In genomic region chr1:221203224-221204054, GRCh38 we compare ENCODE assay signal across 8 cellular contexts.
DNase-seq lines count a peak whose midpoint lies in the region; ATAC-seq and TF ChIP-seq lines count a peak whose summit lies in the region.

No MANE protein-coding gene starts in this region.

- H2AK5ac ChIP-seq in IMR-90 (ENCODE audit: low read depth, low read length), result no peak overlapping the region

- no peak for TF ChIP-seq POLR2A in IMR-90 (IDR thresholded peaks at IDR 0.05; ENCODE audit: low read depth, low read length)

- H4K91ac ChIP-seq in IMR-90 (ENCODE audit: insufficient read depth, low read depth, low read length), result no peak overlapping the region

- no peaks in the 10 kb centered on the region for H3K36me3 ChIP-seq in CD4-positive, alpha-beta memory T cell (ENCODE audit: insufficient read depth, low read length)
- H3K36me3 ChIP-seq in IMR-90 (ENCODE audit: control insufficient read depth, insufficient read depth, low read length) (no peaks in the 10 kb centered on the region), upper lobe of right lung (no peaks in the 10 kb centered on the region)

- no peak overlapping the region for H2BK5ac ChIP-seq in IMR-90 (ENCODE audit: low read depth, low read length, poor library complexity, severe bottlenecking)

- H3K27me3 ChIP-seq in CD4-positive, alpha-beta memory T cell (ENCODE audit: insufficient read depth, low read length), result no peaks in the 10 kb centered on the region
- no peaks in the 10 kb centered on the region for H3K27me3 ChIP-seq in IMR-90 (ENCODE audit: control insufficient read depth, insufficient read depth, low read length)
- no peaks in the 10 kb centered on the region for H3K27me3 ChIP-seq in upper lobe of right lung

- no peak overlapping the region for H4K5ac ChIP-seq in IMR-90 (ENCODE audit: low read depth, low read length)

- peak in 4 of 5 donors; percentile 19 to 34 (median 33) for DNase-seq in CD4-positive, alpha-beta memory T cell
- peak; percentile 74 for DNase-seq in IMR-90
- DNase-seq in SHP77 treated with DMSO at 0.1 percent for 48 hours (lab: John Stamatoyannopoulos, UW), result peak; percentile 16
- peak; percentile 84 for DNase-seq in activated naive CD4-positive, alpha-beta T cell treated with anti-CD3 and anti-CD28 coated beads for 36 hours
- DNase-seq in Right ventricle myocardium superior, result peak; percentile 82
- DNase-seq in posterior cingulate gyrus, result peak; percentile 29 to 93 (median 77)
- DNase-seq in upper lobe of right lung, result peak; percentile 73

- POLR2A ChIA-PET in CD4-positive, alpha-beta memory T cell (lab: Charles Lee; ENCODE audit: partially characterized antibody), result no interaction called here
- POLR2A ChIA-PET in IMR-90 (lab: Charles Lee; ENCODE audit: unreplicated experiment), result interaction anchor here (0.6 kb wide), 1 partner anchor 320 kb away, joined by 9 read pairs; no protein-coding TSS in a partner anchor

- no peak overlapping the region for H3K4me3 Mint-ChIP-seq in CD4-positive, alpha-beta memory T cell
- no peak overlapping the region for H3K4me3 Mint-ChIP-seq in activated naive CD4-positive, alpha-beta T cell treated with anti-CD3 and anti-CD28 coated beads for 36 hours

- no peaks in the 10 kb centered on the region for H3K4me1 ChIP-seq in CD4-positive, alpha-beta memory T cell (ENCODE audit: insufficient read depth, low read length)
- H3K4me1 ChIP-seq in IMR-90 (ENCODE audit: control insufficient read depth, insufficient read depth, low read length) (no peaks in the 10 kb centered on the region), upper lobe of right lung (no peaks in the 10 kb centered on the region)

- H2BK15ac ChIP-seq in IMR-90 (ENCODE audit: low read depth, low read length), result no peak overlapping the region

- ATAC-seq in GM19455 (IDR thresholded peaks at IDR 0.05; ENCODE audit: unreplicated experiment) (peak; percentile 78), IMR-90 (ENCODE audit: low read depth) (peak; percentile 78), Right ventricle myocardium superior (ENCODE audit: poor library complexity) (peak; percentile 63), upper lobe of right lung (peak; percentile 91)

- no peak overlapping the region for H3K4me3 ChIP-seq in CD4-positive, alpha-beta memory T cell (ENCODE audit: low read length in 2 of 2)
- H3K4me3 ChIP-seq in IMR-90 (ENCODE audit: insufficient read depth, low read depth, low read length) (no peak overlapping the region), upper lobe of right lung (no peak overlapping the region)

- CTCF ChIA-PET in CD4-positive, alpha-beta memory T cell (lab: Charles Lee; ENCODE audit: partially characterized antibody), result interaction anchor here (1.0 to 1.7 kb wide), 5 partner anchors 10 to 47 kb away, joined by 3 to 5 read pairs (median 4); no protein-coding TSS in a partner anchor
- CTCF ChIA-PET in IMR-90 (lab: Yijun Ruan, JAX), result interaction anchor here (0.7 to 2.0 kb wide), 12 partner anchors 11 to 400 kb away, joined by 3 to 11 read pairs (median 4); partner anchors contain the start of gene HLX
- CTCF ChIA-PET in activated naive CD4-positive, alpha-beta T cell treated with anti-CD3 and anti-CD28 coated beads for 36 hours (lab: Charles Lee), result interaction anchor here (0.8 to 3.2 kb wide), 12 partner anchors 12 to 393 kb away, joined by 3 to 16 read pairs (median 4); no protein-coding TSS in a partner anchor

- H3K9me3 Mint-ChIP-seq in CD4-positive, alpha-beta memory T cell, result peaks cover 0 to 2% (median 0%) of the 10 kb centered on the region in 8 donors
- H3K9me3 Mint-ChIP-seq in activated naive CD4-positive, alpha-beta T cell treated with anti-CD3 and anti-CD28 coated beads for 36 hours, result no peaks in the 10 kb centered on the region

- H3K56ac ChIP-seq in IMR-90 (ENCODE audit: extremely low read depth, insufficient read depth, low read length), result no peak overlapping the region

- in situ Hi-C loops in IMR-90 (cut with MboI; ENCODE audit: low sequenced_read_pairs), result loop anchor here (5.0 to 10.0 kb wide), 2 partner anchors 301 to 329 kb away; partner anchors contain the start of gene HLX

- no peak overlapping the region for H3K4ac ChIP-seq in IMR-90 (ENCODE audit: low read depth, low read length)

- intact Hi-C loops in CD4-positive, alpha-beta memory T cell (cut with micrococcal nuclease), result no loop called here
- intact Hi-C loops in IMR-90 (cut with micrococcal nuclease), result loop anchor here (1.0 to 5.0 kb wide), 6 partner anchors 211 to 393 kb away; partner anchors contain the start of gene HLX
- intact Hi-C loops in activated naive CD4-positive, alpha-beta T cell treated with anti-CD3 and anti-CD28 coated beads for 36 hours (cut with micrococcal nuclease), result loop anchor here (1.0 to 2.0 kb wide), 4 partner anchors 231 to 393 kb away; no protein-coding TSS in a partner anchor
- intact Hi-C loops in Right ventricle myocardium superior (cut with DNase I), result loop anchor here (2.0 kb wide), 1 partner anchor 327 kb away; no protein-coding TSS in a partner anchor
- intact Hi-C loops in posterior cingulate gyrus (cut with DNase I), result loop anchor here (1.0 kb wide), 1 partner anchor 329 kb away; no protein-coding TSS in a partner anchor
- intact Hi-C loops in upper lobe of right lung (cut with DNase I), result loop anchor here (10.0 kb wide), 1 partner anchor 319 kb away; no protein-coding TSS in a partner anchor

- H2AK9ac ChIP-seq in IMR-90 (replicated peaks; ENCODE audit: low read depth, low read length, poor library complexity), result no peak overlapping the region

- no peaks in the 10 kb centered on the region for H3K9me3 ChIP-seq in CD4-positive, alpha-beta memory T cell (ENCODE audit: control insufficient read depth in 1 of 2, low read length in 2 of 2)
- no peaks in the 10 kb centered on the region for H3K9me3 ChIP-seq in IMR-90 (ENCODE audit: control insufficient read depth, insufficient read depth, low read length)
- no peaks in the 10 kb centered on the region for H3K9me3 ChIP-seq in upper lobe of right lung

- no peak overlapping the region for H2BK20ac ChIP-seq in IMR-90 (ENCODE audit: low read depth, low read length)

- H3K27me3 Mint-ChIP-seq in CD4-positive, alpha-beta memory T cell, result peaks cover 0 to 7% of the 10 kb centered on the region in 2 donors
- peaks cover 2% of the 10 kb centered on the region for H3K27me3 Mint-ChIP-seq in activated naive CD4-positive, alpha-beta T cell treated with anti-CD3 and anti-CD28 coated beads for 36 hours (ENCODE audit: low read depth)

- dilution Hi-C loops in IMR-90 (cut with HindIII; ENCODE audit: low sequenced_read_pairs, unreplicated experiment), result no loop called here

- H3K14ac ChIP-seq in IMR-90 (replicated peaks; ENCODE audit: low read depth, low read length), result no peak overlapping the region

- no peak overlapping the region for H3K9ac ChIP-seq in IMR-90 (ENCODE audit: low read depth, low read length)

- H3K27ac Mint-ChIP-seq in CD4-positive, alpha-beta memory T cell, result no peak overlapping the region
- H3K27ac Mint-ChIP-seq in activated naive CD4-positive, alpha-beta T cell treated with anti-CD3 and anti-CD28 coated beads for 36 hours, result no peak overlapping the region

- no peaks in the 10 kb centered on the region for H3K4me1 Mint-ChIP-seq in CD4-positive, alpha-beta memory T cell
- peaks cover 2% of the 10 kb centered on the region for H3K4me1 Mint-ChIP-seq in activated naive CD4-positive, alpha-beta T cell treated with anti-CD3 and anti-CD28 coated beads for 36 hours (ENCODE audit: low read depth)

- no peaks in the 10 kb centered on the region for H3K9me1 ChIP-seq in IMR-90 (ENCODE audit: insufficient read depth, low read length)

- H3K18ac ChIP-seq in IMR-90 (ENCODE audit: low read depth, low read length), result no peak overlapping the region

- no peak overlapping the region for H3K4me2 ChIP-seq in IMR-90 (ENCODE audit: low read depth, low read length)

- WGBS in IMR-90 (ENCODE audit: extremely low coverage in 2 of 2, insufficient read length in 1 of 2), 2 experiments, result no CpG with 5 or more reads among the region's 3 CpGs

- no peak overlapping the region for H3K23ac ChIP-seq in IMR-90 (ENCODE audit: low read depth, low read length)

- H2BK120ac ChIP-seq in IMR-90 (ENCODE audit: low read depth, low read length), result no peak overlapping the region

- TF ChIP-seq RAD21 in IMR-90 (IDR thresholded peaks at IDR 0.05; ENCODE audit: low read length), result peak; percentile 90

- no peak overlapping the region for H3K27ac ChIP-seq in CD4-positive, alpha-beta memory T cell (ENCODE audit: low read depth, low read length)
- H3K27ac ChIP-seq in IMR-90 (ENCODE audit: insufficient read depth, low read length), result no peak overlapping the region
- H3K27ac ChIP-seq in upper lobe of right lung, result no peak overlapping the region

- no peaks in the 10 kb centered on the region for H3K36me3 Mint-ChIP-seq in CD4-positive, alpha-beta memory T cell
- H3K36me3 Mint-ChIP-seq in activated naive CD4-positive, alpha-beta T cell treated with anti-CD3 and anti-CD28 coated beads for 36 hours (ENCODE audit: low read depth), result no peaks in the 10 kb centered on the region

- no TSS peak for BruUV-seq in IMR-90 (replicated peaks; lab: Mats Ljungman, UMichigan)

- no peak overlapping the region for H4K8ac ChIP-seq in IMR-90 (ENCODE audit: low read depth in 2 of 2, low read length in 2 of 2)

- no peaks in the 10 kb centered on the region for H4K20me1 ChIP-seq in IMR-90 (ENCODE audit: insufficient read depth, low read length)

- TF ChIP-seq CTCF in IMR-90 (conservative IDR thresholded peaks at IDR 0.05; ENCODE audit: low read depth, low read length) (peak; percentile 89), upper lobe of right lung (IDR thresholded peaks at IDR 0.05) (peak; percentile 93)

- no peaks in the 10 kb centered on the region for H3K79me1 ChIP-seq in IMR-90 (ENCODE audit: low read depth in 1 of 2, low read length in 2 of 2)

- peak overlapping the region; percentile 12 for H2AFZ ChIP-seq in IMR-90 (replicated peaks; ENCODE audit: low read length, poor library complexity)

TF ChIP-seq in IMR-90, 13 proteins besides CTCF, POLR2A, EP300 and RAD21:
- no peak for TF ChIP-seq ELK1 (IDR thresholded peaks at IDR 0.05; ENCODE audit: borderline replicate concordance, low read depth, low read length)
- peak; percentile 92 for TF ChIP-seq SMC3 (IDR thresholded peaks at IDR 0.05; ENCODE audit: low read depth, low read length)

Comparison
In these comparisons a context has a peak if more than half of its experiments do, and no peak if none do; other contexts are left out.
1. DNase-seq: peak in every context shown above with its lines; median percentile 84 in activated naive CD4-positive, alpha-beta T cell treated with anti-CD3 and anti-CD28 coated beads for 36 hours; 82 in Right ventricle myocardium superior; 77 in posterior cingulate gyrus; 74 in IMR-90; 73 in upper lobe of right lung; 33 in CD4-positive, alpha-beta memory T cell; 16 in SHP77 treated with DMSO at 0.1 percent for 48 hours.